In the genomic region with DNA sequence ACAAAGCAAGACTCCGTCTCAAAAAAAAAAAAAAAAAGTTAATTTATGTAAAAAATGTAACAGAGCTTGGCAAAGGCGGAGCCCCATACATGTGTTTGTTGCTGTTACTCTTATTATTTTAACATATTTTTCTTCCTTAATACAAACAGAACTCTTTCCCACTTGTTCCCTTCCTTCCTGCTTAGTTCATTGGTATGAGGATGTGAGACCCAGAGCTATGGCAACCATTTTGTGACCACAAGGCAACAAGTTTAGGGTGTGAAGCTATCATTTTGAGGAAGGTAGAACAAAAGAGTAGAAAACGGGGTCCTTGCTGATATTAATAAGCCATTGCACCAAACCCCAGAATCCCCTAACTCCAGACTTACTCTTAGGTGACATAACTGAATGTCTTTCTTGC, we compare ENCODE assay signal across 19 cellular contexts.
"Had no signal": no experiment of that assay in that cellular context is flagged by ENCODE, and none has a peak within 500 bp of the region (broad histone marks: within the 10 kb centered on the region; RNA-seq: fewer than 3 reads in every experiment).

No MANE protein-coding gene starts in this region.

- DNase-seq: IMR-90, Kasumi-1, MM.1S, NCI-H1092 treated with DMSO at 0.1 percent for 48 hours, NCI-H1436, NCI-H187, NCI-H2029, NCI-H2081 treated with DMSO at 0.1 percent for 48 hours, NCI-H2171, NCI-H226, NCI-H446, NCI-H510A, NCI-H524 treated with DMSO at 0.1 percent for 48 hours, NCI-H69, NCI-H774, Right ventricle myocardium superior, RPMI8226, SIG-M5 had no signal

- ATAC-seq: HepG2 had no signal
